In genomic region chr11:130068546-130068985, GRCh38 we compare ENCODE assay signal across 8 cellular contexts. TPM values are rescaled to one million over a fixed set of nuclear protein-coding genes. Genes with fewer than 3 reads are reported as not detected.
DNase-seq lines count a peak whose midpoint lies in the region; ATAC-seq, FAIRE-seq and TF ChIP-seq lines count a peak whose summit lies in the region.

No MANE protein-coding gene starts in this region.

- no peak for TF ChIP-seq CTCF in GM23338 (conservative IDR thresholded peaks at IDR 0.05; ENCODE audit: low read depth in 2 of 2)
- TF ChIP-seq CTCF in foreskin fibroblast (IDR thresholded peaks at IDR 0.05; ENCODE audit: low read depth, low read length) = no peak

- H3K27me3 ChIP-seq in GM23338 (ENCODE audit: insufficient read depth) = peaks cover 39% of the 10 kb centered on the region

- peaks cover 25% of the 10 kb centered on the region for H3K4me1 Mint-ChIP-seq in GM23338
- peaks cover 31% of the 10 kb centered on the region for H3K4me1 Mint-ChIP-seq in T-helper 17 cell

- peaks cover 31% of the 10 kb centered on the region for H3K79me2 ChIP-seq in GM23338 (replicated peaks; ENCODE audit: insufficient read depth)

- H3K4me3 ChIP-seq in GM23338 = peak overlapping the region; percentile 74
- peak overlapping the region; percentile 55 to 59 for H3K4me3 ChIP-seq in foreskin fibroblast (ENCODE audit: low read depth in 1 of 2, low read length in 2 of 2)

- no peak overlapping the region for H3K27ac ChIP-seq in GM23338 (ENCODE audit: low read depth)

- H3K9me2 ChIP-seq in GM23338 (ENCODE audit: insufficient read depth) = no peaks in the 10 kb centered on the region

- H3K36me3 Mint-ChIP-seq in GM23338 (ENCODE audit: low read depth) = no peaks in the 10 kb centered on the region; the same call in 2 of the 3 replicates
- H3K36me3 Mint-ChIP-seq in T-helper 17 cell (ENCODE audit: low read depth) = peaks cover 12% of the 10 kb centered on the region

- intact Hi-C loops in sciatic nerve (cut with DNase I) = loop anchor here (10.0 kb wide), 1 partner anchor 64 kb away; the partner anchor contains the start of gene PRDM10

- DNase-seq in GM23338 (ENCODE audit: low spot score) (peak; percentile 60), T-helper 17 cell (no peak), foreskin fibroblast (no peak), sciatic nerve (ENCODE audit: low spot score) (no peak), DMS153 (lab: John Stamatoyannopoulos, UW) (no peak), HTR-8/SVneo (ENCODE audit: insufficient read length, low spot score) (no peak), NCI-H524 (lab: John Stamatoyannopoulos, UW) (no peak)

- H3F3A ChIP-seq in GM23338 (replicated peaks; ENCODE audit: low read depth) = no peaks in the 10 kb centered on the region; the same call in 1 of the 2 replicates

- no peak for FAIRE-seq in HTR-8/SVneo (lab: Jason Lieb, UNC)

- no peaks in the 10 kb centered on the region for H3K36me3 ChIP-seq in GM23338 (ENCODE audit: insufficient read depth)

- H3K4me2 ChIP-seq in GM23338 = peak overlapping the region; percentile 99

- peaks cover 17% of the 10 kb centered on the region for H4K20me1 ChIP-seq in GM23338 (replicated peaks; ENCODE audit: insufficient read depth)

- no peaks in the 10 kb centered on the region for H3K9me3 Mint-ChIP-seq in GM23338

- H3K27me3 Mint-ChIP-seq in GM23338 (ENCODE audit: insufficient read depth, low read depth, poor library complexity) (peaks cover 29% of the 10 kb centered on the region), T-helper 17 cell (peaks cover 19% of the 10 kb centered on the region)

- peak overlapping the region; percentile 98 for H2AFZ ChIP-seq in GM23338

- H3K27ac Mint-ChIP-seq in GM23338 = peak overlapping the region; percentile 12; the same call in 1 of the 2 replicates
- peak overlapping the region; percentile 93 for H3K27ac Mint-ChIP-seq in T-helper 17 cell

- peaks cover 28% of the 10 kb centered on the region for H3K4me1 ChIP-seq in GM23338 (ENCODE audit: insufficient read depth)

- H3K4me3 Mint-ChIP-seq in GM23338 (peak overlapping the region; percentile 86), T-helper 17 cell (peak overlapping the region; percentile 99)

- H3K9me3 ChIP-seq in T-helper 17 cell (ENCODE audit: control insufficient read depth, low read length, poor library complexity, severe bottlenecking) = no peaks in the 10 kb centered on the region

- peak; percentile 18 for ATAC-seq in GM23338
- no peak for ATAC-seq in T-helper 17 cell
- peak; percentile 4 for ATAC-seq in sciatic nerve
- ATAC-seq in HG02938 (IDR thresholded peaks at IDR 0.05; ENCODE audit: unreplicated experiment) = no peak

TF ChIP-seq in GM23338, 12 proteins besides CTCF, POLR2A, EP300 and RAD21:
- TF ChIP-seq ETS1 (IDR thresholded peaks at IDR 0.05) (no peak), EZH2phosphoT487 (IDR thresholded peaks at IDR 0.05; ENCODE audit: unreplicated experiment) (no peak), EZH2 (IDR thresholded peaks at IDR 0.05; ENCODE audit: low read depth, unreplicated experiment) (peak; percentile 18), POLR2AphosphoS5 (IDR thresholded peaks at IDR 0.05; ENCODE audit: low read depth) (no peak)

RNA-seq across cellular contexts. Expression of gene APLP2, which starts 1.1 kb away (rescaled TPM):
- 291 and 322 TPM in 2 replicates for total RNA-seq in GM23338 (2014; rRNA removed; shearing (Covaris generic))
- 312 and 362 TPM in 2 replicates for polyA plus RNA-seq in GM23338 (2016; fragmentation: Nextera tagmentation; extraction: Ambion mirVana)
- total RNA-seq in T-helper 17 cell = 10 to 100 TPM; 37.7 to 44.4 TPM
- total RNA-seq in sciatic nerve = 222 TPM

Comparison
In these comparisons a context has a peak if more than half of its experiments do, and no peak if none do; other contexts are left out.
1. ATAC-seq: peak in GM23338 (single experiment) and sciatic nerve (single experiment); none in T-helper 17 cell (single experiment) and HG02938 (single experiment).